In genomic region chr10:94205370-94205930, GRCh38 we compare ENCODE assay signal across 17 cellular contexts.
DNase-seq lines count a peak whose midpoint lies in the region; ATAC-seq and TF ChIP-seq lines count a peak whose summit lies in the region.
"Had no signal": no experiment of that assay in that cellular context is flagged by ENCODE, and none has a peak within 500 bp of the region (broad histone marks: within the 10 kb centered on the region; RNA-seq: fewer than 3 reads in every experiment).

No MANE protein-coding gene starts in this region.

- TF ChIP-seq CTCF in MCF 10A (IDR thresholded peaks at IDR 0.05; ENCODE audit: unreplicated experiment), result no peak
- no peak for TF ChIP-seq CTCF in mammary epithelial cell (conservative IDR thresholded peaks at IDR 0.05 in 1 of 2, IDR thresholded peaks at IDR 0.05 in 1 of 2; ENCODE audit: extremely low read depth in 1 of 2, insufficient read depth in 1 of 2, low read depth in 1 of 2, low read length in 2 of 2)
- TF ChIP-seq CTCF in fibroblast of lung (conservative IDR thresholded peaks at IDR 0.05 in 1 of 2, IDR thresholded peaks at IDR 0.05 in 1 of 2; ENCODE audit: low read depth in 1 of 2, low read length in 2 of 2), result no peak
- TF ChIP-seq CTCF in vagina (IDR thresholded peaks at IDR 0.05), result no peak

- H3K4me3 Mint-ChIP-seq in MCF 10A (ENCODE audit: unreplicated experiment), result no peak overlapping the region
- no peak overlapping the region for H3K4me3 Mint-ChIP-seq in activated T-helper 17 cell treated with anti-CD3 and anti-CD28 coated beads, Interleukin-2, amount 50 U/mL, for 72 hours
- H3K4me3 Mint-ChIP-seq in activated T-helper 1 cell treated with anti-CD3 and anti-CD28 coated beads, Interleukin-12 subunit alpha, Interleukin-12 subunit beta, Interleukin-2, Interleukin-4 antibody, amounts not matched to agents 30 ng/mL and 10 ng/mL and 1 ng/mL, durations not matched to agents 14 hours and 24 hours and 36 hours, result no peak overlapping the region
- H3K4me3 Mint-ChIP-seq: dendritic cell treated with granulocyte-macrophage colony-stimulating factor and Interleukin-4, amounts not matched to agents 40 ng/mL and 50 ng/mL, for 4 days had no signal

- H3K4me1 Mint-ChIP-seq in MCF 10A (ENCODE audit: insufficient read depth, unreplicated experiment), result peaks cover 9% of the 10 kb centered on the region
- peaks cover 10% of the 10 kb centered on the region for H3K4me1 Mint-ChIP-seq in activated T-helper 17 cell treated with anti-CD3 and anti-CD28 coated beads, Interleukin-2, amount 50 U/mL, for 72 hours
- H3K4me1 Mint-ChIP-seq in activated T-helper 1 cell treated with anti-CD3 and anti-CD28 coated beads, Interleukin-12 subunit alpha, Interleukin-12 subunit beta, Interleukin-2, Interleukin-4 antibody, amounts not matched to agents 30 ng/mL and 10 ng/mL and 1 ng/mL, durations not matched to agents 14 hours and 24 hours and 36 hours (ENCODE audit: low read depth), result no peaks in the 10 kb centered on the region

- no peaks in the 10 kb centered on the region for H3K36me3 Mint-ChIP-seq in MCF 10A (ENCODE audit: insufficient read depth, unreplicated experiment)
- H3K36me3 Mint-ChIP-seq in activated T-helper 17 cell treated with anti-CD3 and anti-CD28 coated beads, Interleukin-2, amount 50 U/mL, for 72 hours (ENCODE audit: low read depth), result no peaks in the 10 kb centered on the region
- H3K36me3 Mint-ChIP-seq in activated T-helper 1 cell treated with anti-CD3 and anti-CD28 coated beads, Interleukin-12 subunit alpha, Interleukin-12 subunit beta, Interleukin-2, Interleukin-4 antibody, amounts not matched to agents 30 ng/mL and 10 ng/mL and 1 ng/mL, durations not matched to agents 14 hours and 24 hours and 36 hours (ENCODE audit: low read depth), result no peaks in the 10 kb centered on the region

- 60% methylated on average over 4 of the region's 4 CpGs for WGBS in mammary epithelial cell (ENCODE audit: low coverage, missing lambda C conversion rate)

- ATAC-seq in activated T-helper 17 cell treated with anti-CD3 and anti-CD28 coated beads, Interleukin-2, amount 50 U/mL, for 72 hours (replicated peaks), result no peak
- ATAC-seq: heart right ventricle, upper lobe of right lung had no signal

- dilution Hi-C loops in mammary epithelial cell (cut with HindIII; ENCODE audit: low sequenced_read_pairs), result no loop called here

- H3K9ac ChIP-seq in mammary epithelial cell (ENCODE audit: insufficient read depth, low read length) (no peak overlapping the region), fibroblast of lung (ENCODE audit: insufficient read depth, low read length) (no peak overlapping the region), stomach smooth muscle (ENCODE audit: low read length in 2 of 2) (no peak overlapping the region)

- H3K27ac ChIP-seq in mammary epithelial cell (ENCODE audit: insufficient read depth, low read depth, low read length) (no peak overlapping the region), fibroblast of lung (ENCODE audit: insufficient read depth, low read length) (no peak overlapping the region), stomach smooth muscle (ENCODE audit: low read length) (peak overlapping the region; percentile 8), vagina (no peak overlapping the region)
- H3K27ac ChIP-seq: heart right ventricle, ovary, upper lobe of right lung had no signal

- intact Hi-C loops in MCF 10A (cut with micrococcal nuclease) (no loop called here), mammary epithelial cell (cut with micrococcal nuclease) (no loop called here), vagina (cut with DNase I) (no loop called here)
- intact Hi-C loops in activated T-helper 1 cell treated with anti-CD3 and anti-CD28 coated beads, Interleukin-12 subunit alpha, Interleukin-12 subunit beta, Interleukin-2, Interleukin-4 antibody, amounts not matched to agents 30 ng/mL and 10 ng/mL and 1 ng/mL, durations not matched to agents 14 hours and 24 hours and 36 hours (cut with micrococcal nuclease), result no loop called here

- CTCF ChIA-PET in MCF 10A (lab: Yijun Ruan, JAX), result no interaction called here
- CTCF ChIA-PET in mammary epithelial cell (lab: Charles Lee; ENCODE audit: low non-redundant PET), result no interaction called here

- no peaks in the 10 kb centered on the region for H4K20me1 ChIP-seq in mammary epithelial cell (ENCODE audit: insufficient read depth, low read length)
- H4K20me1 ChIP-seq in fibroblast of lung (ENCODE audit: control insufficient read depth, extremely low read depth, insufficient read depth, low read length), result no peaks in the 10 kb centered on the region

- no TSS peak for BruUV-seq in MCF 10A (replicated peaks; lab: Mats Ljungman, UMichigan)
- BruUV-seq in mammary epithelial cell (replicated peaks; lab: Mats Ljungman, UMichigan), result no TSS peak

- H3K9me3 Mint-ChIP-seq in MCF 10A (ENCODE audit: unreplicated experiment), result peaks cover 10% of the 10 kb centered on the region
- H3K9me3 Mint-ChIP-seq in activated T-helper 17 cell treated with anti-CD3 and anti-CD28 coated beads, Interleukin-2, amount 50 U/mL, for 72 hours, result no peaks in the 10 kb centered on the region
- no peaks in the 10 kb centered on the region for H3K9me3 Mint-ChIP-seq in activated T-helper 1 cell treated with anti-CD3 and anti-CD28 coated beads, Interleukin-12 subunit alpha, Interleukin-12 subunit beta, Interleukin-2, Interleukin-4 antibody, amounts not matched to agents 30 ng/mL and 10 ng/mL and 1 ng/mL, durations not matched to agents 14 hours and 24 hours and 36 hours
- H3K9me3 Mint-ChIP-seq: dendritic cell treated with granulocyte-macrophage colony-stimulating factor and Interleukin-4, amounts not matched to agents 40 ng/mL and 50 ng/mL, for 4 days had no signal

- no peaks in the 10 kb centered on the region for H3K36me3 ChIP-seq in mammary epithelial cell (ENCODE audit: insufficient read depth, low read length)
- no peaks in the 10 kb centered on the region for H3K36me3 ChIP-seq in fibroblast of lung (ENCODE audit: control insufficient read depth, insufficient read depth, low read length)
- H3K36me3 ChIP-seq in stomach smooth muscle (ENCODE audit: control insufficient read depth in 2 of 2, insufficient read depth in 2 of 2, low read length in 2 of 2), result no peaks in the 10 kb centered on the region
- no peaks in the 10 kb centered on the region for H3K36me3 ChIP-seq in vagina
- H3K36me3 ChIP-seq: ascending aorta, heart right ventricle, ovary, upper lobe of right lung had no signal

- H3K79me2 ChIP-seq in mammary epithelial cell (ENCODE audit: insufficient read depth, low read length) (no peaks in the 10 kb centered on the region), fibroblast of lung (ENCODE audit: control insufficient read depth, insufficient read depth, low read length) (no peaks in the 10 kb centered on the region)

- H3K27me3 Mint-ChIP-seq in MCF 10A (ENCODE audit: insufficient read depth, unreplicated experiment), result no peaks in the 10 kb centered on the region
- H3K27me3 Mint-ChIP-seq in activated T-helper 17 cell treated with anti-CD3 and anti-CD28 coated beads, Interleukin-2, amount 50 U/mL, for 72 hours, result peaks cover 16% of the 10 kb centered on the region
- no peaks in the 10 kb centered on the region for H3K27me3 Mint-ChIP-seq in activated T-helper 1 cell treated with anti-CD3 and anti-CD28 coated beads, Interleukin-12 subunit alpha, Interleukin-12 subunit beta, Interleukin-2, Interleukin-4 antibody, amounts not matched to agents 30 ng/mL and 10 ng/mL and 1 ng/mL, durations not matched to agents 14 hours and 24 hours and 36 hours (ENCODE audit: insufficient read depth)
- H3K27me3 Mint-ChIP-seq: dendritic cell treated with granulocyte-macrophage colony-stimulating factor and Interleukin-4, amounts not matched to agents 40 ng/mL and 50 ng/mL, for 4 days had no signal

- POLR2A ChIA-PET in MCF 10A (lab: Yijun Ruan, JAX), result no interaction called here

- H3K9me3 ChIP-seq in mammary epithelial cell (replicated peaks; ENCODE audit: insufficient read depth, low read length) (no peaks in the 10 kb centered on the region), fibroblast of lung (ENCODE audit: control insufficient read depth, insufficient read depth, low read depth, low read length) (no peaks in the 10 kb centered on the region), stomach smooth muscle (ENCODE audit: control insufficient read depth in 2 of 2, low read length in 2 of 2) (no peaks in the 10 kb centered on the region), vagina (no peaks in the 10 kb centered on the region)
- H3K9me3 ChIP-seq: ascending aorta, ovary, upper lobe of right lung had no signal

- H3K4me2 ChIP-seq in mammary epithelial cell (ENCODE audit: insufficient read depth, low read depth, low read length), result no peak overlapping the region
- no peak overlapping the region for H3K4me2 ChIP-seq in fibroblast of lung (ENCODE audit: extremely low read depth, insufficient read depth, low read length)

- TF ChIP-seq POLR2A in vagina (IDR thresholded peaks at IDR 0.05), result no peak

- H2AFZ ChIP-seq in mammary epithelial cell (ENCODE audit: low read depth, low read length) (no peak overlapping the region), fibroblast of lung (ENCODE audit: low read length) (no peak overlapping the region)

- H3K4me1 ChIP-seq in mammary epithelial cell (ENCODE audit: insufficient read depth, low read length), result no peaks in the 10 kb centered on the region
- no peaks in the 10 kb centered on the region for H3K4me1 ChIP-seq in fibroblast of lung (ENCODE audit: control insufficient read depth, extremely low read depth, insufficient read depth, low read length)
- peaks cover 15% of the 10 kb centered on the region for H3K4me1 ChIP-seq in stomach smooth muscle (ENCODE audit: control insufficient read depth, insufficient read depth, low read length)
- H3K4me1 ChIP-seq in vagina, result peaks cover 7% of the 10 kb centered on the region

- peak overlapping the region; percentile 64 for H3K27ac Mint-ChIP-seq in MCF 10A (ENCODE audit: low read depth, unreplicated experiment)
- H3K27ac Mint-ChIP-seq in activated T-helper 17 cell treated with anti-CD3 and anti-CD28 coated beads, Interleukin-2, amount 50 U/mL, for 72 hours, result no peak overlapping the region
- H3K27ac Mint-ChIP-seq in activated T-helper 1 cell treated with anti-CD3 and anti-CD28 coated beads, Interleukin-12 subunit alpha, Interleukin-12 subunit beta, Interleukin-2, Interleukin-4 antibody, amounts not matched to agents 30 ng/mL and 10 ng/mL and 1 ng/mL, durations not matched to agents 14 hours and 24 hours and 36 hours, result no peak overlapping the region
- H3K27ac Mint-ChIP-seq: dendritic cell treated with granulocyte-macrophage colony-stimulating factor and Interleukin-4, amounts not matched to agents 40 ng/mL and 50 ng/mL, for 4 days had no signal

- no peak overlapping the region for H3K4me3 ChIP-seq in mammary epithelial cell (replicated peaks in 1 of 3; ENCODE audit: insufficient read depth in 1 of 3, low read depth in 2 of 3, low read length in 3 of 3)
- no peak overlapping the region for H3K4me3 ChIP-seq in fibroblast of lung (replicated peaks in 1 of 4; ENCODE audit: control extremely low read depth in 1 of 4, insufficient read depth in 1 of 4, low read depth in 3 of 4, low read length in 4 of 4)
- H3K4me3 ChIP-seq in stomach smooth muscle (ENCODE audit: low read length in 2 of 2), result no peak overlapping the region
- no peak overlapping the region for H3K4me3 ChIP-seq in vagina
- H3K4me3 ChIP-seq: ascending aorta, heart right ventricle, ovary, upper lobe of right lung had no signal

- in situ Hi-C loops in mammary epithelial cell (cut with MboI; ENCODE audit: low sequenced_read_pairs in 2 of 2), result no loop called here

- no peaks in the 10 kb centered on the region for H3K27me3 ChIP-seq in mammary epithelial cell (ENCODE audit: insufficient read depth, low read length)
- H3K27me3 ChIP-seq in fibroblast of lung (ENCODE audit: control insufficient read depth, insufficient read depth, low read length), result peaks cover 2% of the 10 kb centered on the region
- no peaks in the 10 kb centered on the region for H3K27me3 ChIP-seq in stomach smooth muscle (ENCODE audit: control insufficient read depth in 1 of 2, insufficient read depth in 2 of 2, low read length in 2 of 2)
- H3K27me3 ChIP-seq in vagina, result no peaks in the 10 kb centered on the region
- H3K27me3 ChIP-seq: ascending aorta, heart right ventricle, ovary, upper lobe of right lung had no signal

- no peak for DNase-seq in MCF 10A (ENCODE audit: unreplicated experiment)
- DNase-seq in mammary epithelial cell, result no peak
- peak; percentile 17 for DNase-seq in NCI-H69 (lab: John Stamatoyannopoulos, UW)
- peak; percentile 42 to 53 for DNase-seq in fibroblast of lung (ENCODE audit: low read depth in 2 of 2)
- no peak for DNase-seq in vagina (ENCODE audit: extremely low spot score in 2 of 2)
- DNase-seq in activated T-helper 1 cell treated with anti-CD3 and anti-CD28 coated beads, Interleukin-12 subunit alpha, Interleukin-12 subunit beta, Interleukin-2, Interleukin-4 antibody, amounts not matched to agents 30 ng/mL and 10 ng/mL and 1 ng/mL, durations not matched to agents 14 hours and 24 hours and 36 hours (ENCODE audit: low spot score), result no peak
- DNase-seq: COR-L47; kidney glomerular epithelial cell; ovary; stimulated activated naive CD4-positive, alpha-beta T cell; SW 1271; upper lobe of right lung had no signal

Comparison
In these comparisons a context has a peak if more than half of its experiments do, and no peak if none do; other contexts are left out.
1. DNase-seq: peak in NCI-H69 (single experiment) and fibroblast of lung (2 of 2); none in MCF 10A (single experiment), mammary epithelial cell (single experiment), vagina (0 of 2) and activated T-helper 1 cell treated with anti-CD3 and anti-CD28 coated beads, Interleukin-12 subunit alpha, Interleukin-12 subunit beta, Interleukin-2, Interleukin-4 antibody, amounts not matched to agents 30 ng/mL and 10 ng/mL and 1 ng/mL, durations not matched to agents 14 hours and 24 hours and 36 hours (single experiment).